ENCODE assay signal across 8 cellular contexts in genomic region chr3:48847053-48847585, GRCh38. TPM values are rescaled to one million over a fixed set of nuclear protein-coding genes. Genes with fewer than 3 reads are reported as not detected.
DNase-seq lines count a peak whose midpoint lies in the region; ATAC-seq, FAIRE-seq and TF ChIP-seq lines count a peak whose summit lies in the region.

No MANE protein-coding gene starts in this region.

- DNase-seq in CD8-positive, alpha-beta T cell, result peak; percentile 11 to 68 (median 49)
- DNase-seq in RCC 7860 (ENCODE audit: low spot score), result peak; percentile 78
- peak; percentile 82 for DNase-seq in activated effector memory CD4-positive, alpha-beta T cell treated with anti-CD3 and anti-CD28 coated beads, Interleukin-2, amount 50 U/mL, for 16 hours
- peak; percentile 76 for DNase-seq in fibroblast of the aortic adventitia (ENCODE audit: low read depth)
- peak; percentile 21 to 78 (median 52) for DNase-seq in naive thymus-derived CD8-positive, alpha-beta T cell
- peak; percentile 44 for DNase-seq in stimulated activated naive CD4-positive, alpha-beta T cell treated with Interleukin-2 at 50 U/mL for 16 hours (lab: John Stamatoyannopoulos, UW)

- no peak overlapping the region for H3K9ac ChIP-seq in HUES48 (ENCODE audit: low read depth, low read length)

- peak overlapping the region; percentile 40 for H3K27ac ChIP-seq in CD8-positive, alpha-beta T cell (ENCODE audit: low read depth, low read length)
- H3K27ac ChIP-seq in HUES48 (ENCODE audit: low read depth, low read length), result no peak overlapping the region

- no peaks in the 10 kb centered on the region for H3K27me3 ChIP-seq in CD8-positive, alpha-beta T cell (ENCODE audit: insufficient read depth, low read length)
- peaks cover 3% of the 10 kb centered on the region; the same call in 1 of the 2 replicates for H3K27me3 ChIP-seq in HUES48 (ENCODE audit: control insufficient read depth, insufficient read depth, low read length)

- peak; percentile 60 for FAIRE-seq in RCC 7860 (lab: Jason Lieb, UNC)

- peaks cover 26% of the 10 kb centered on the region for H3K4me1 ChIP-seq in CD8-positive, alpha-beta T cell (ENCODE audit: insufficient read depth, low read length)
- H3K4me1 ChIP-seq in HUES48 (ENCODE audit: control insufficient read depth, insufficient read depth, low read length), result no peaks in the 10 kb centered on the region

- POLR2A ChIA-PET in CD8-positive, alpha-beta T cell (lab: Charles Lee), result interaction anchor here (0.7 to 1.9 kb wide), 6 partner anchors 22 to 130 kb away, joined by 3 to 8 read pairs (median 3); partner anchors contain the start of genes ARIH2, IP6K2 and SLC25A20
- POLR2A ChIA-PET in naive thymus-derived CD8-positive, alpha-beta T cell (lab: Charles Lee), result interaction anchor here (0.6 to 3.7 kb wide), 12 partner anchors 9 to 493 kb away, joined by 3 to 15 read pairs (median 4); partner anchors contain the start of genes ARIH2, QRICH1, SLC25A20 and USP4

- peaks cover 33% of the 10 kb centered on the region for H3K4me1 Mint-ChIP-seq in CD8-positive, alpha-beta T cell (ENCODE audit: low read depth)
- peaks cover 12 to 37% (median 29%) of the 10 kb centered on the region in 4 donors for H3K4me1 Mint-ChIP-seq in naive thymus-derived CD8-positive, alpha-beta T cell

- H3K36me3 ChIP-seq in CD8-positive, alpha-beta T cell (ENCODE audit: insufficient read depth, low read length), result no peaks in the 10 kb centered on the region
- no peaks in the 10 kb centered on the region for H3K36me3 ChIP-seq in HUES48 (ENCODE audit: control insufficient read depth, insufficient read depth, low read length)

- CTCF ChIA-PET in CD8-positive, alpha-beta T cell (lab: Charles Lee), result interaction anchor here (1.1 to 1.3 kb wide), 4 partner anchors 14 to 111 kb away, joined by 3 to 5 read pairs (median 3); no protein-coding TSS in a partner anchor

- H3K9me3 Mint-ChIP-seq in CD8-positive, alpha-beta T cell, result no peaks in the 10 kb centered on the region
- no peaks in the 10 kb centered on the region for H3K9me3 Mint-ChIP-seq in naive thymus-derived CD8-positive, alpha-beta T cell

- TF ChIP-seq CTCF in CD8-positive, alpha-beta T cell (IDR thresholded peaks at IDR 0.05), result no peak
- TF ChIP-seq CTCF in fibroblast of the aortic adventitia (IDR thresholded peaks at IDR 0.05; ENCODE audit: insufficient read depth, low read length), result no peak

- peaks cover 6% of the 10 kb centered on the region for H3K36me3 Mint-ChIP-seq in CD8-positive, alpha-beta T cell
- H3K36me3 Mint-ChIP-seq in naive thymus-derived CD8-positive, alpha-beta T cell, result peaks cover 0 to 3% (median 0%) of the 10 kb centered on the region in 3 donors

- ATAC-seq in CD8-positive, alpha-beta T cell, result peak; percentile 57
- peak; percentile 44 for ATAC-seq in GM21390 (IDR thresholded peaks at IDR 0.05; ENCODE audit: unreplicated experiment)
- peak; percentile 59 to 61 for ATAC-seq in naive thymus-derived CD8-positive, alpha-beta T cell

- no peaks in the 10 kb centered on the region for H3K27me3 Mint-ChIP-seq in CD8-positive, alpha-beta T cell (ENCODE audit: low read depth)
- H3K27me3 Mint-ChIP-seq in naive thymus-derived CD8-positive, alpha-beta T cell, result no peaks in the 10 kb centered on the region

- intact Hi-C loops in CD8-positive, alpha-beta T cell (cut with DNase I, micrococcal nuclease), result loop anchor here (1.0 to 10.0 kb wide), 8 partner anchors 35 to 162 kb away; partner anchors contain the start of genes NCKIPSD (in 2 of the 2), ARIH2 (in 1 of the 2), IP6K2 (in 1 of the 2) and SLC25A20 (in 1 of the 2)

- peak overlapping the region; percentile 88 for H3K27ac Mint-ChIP-seq in CD8-positive, alpha-beta T cell
- H3K27ac Mint-ChIP-seq in naive thymus-derived CD8-positive, alpha-beta T cell, result peak overlapping the region; percentile 69 to 94 (median 89)

- peak overlapping the region; percentile 68 for H3K4me3 ChIP-seq in CD8-positive, alpha-beta T cell (ENCODE audit: low read depth, low read length)
- peak overlapping the region; percentile 69 for H3K4me3 ChIP-seq in HUES48 (ENCODE audit: low read depth, low read length)
- peak overlapping the region; percentile 85 for H3K4me3 ChIP-seq in fibroblast of the aortic adventitia (ENCODE audit: low read depth, low read length)

- H3K4me3 Mint-ChIP-seq in CD8-positive, alpha-beta T cell, result peak overlapping the region; percentile 86
- H3K4me3 Mint-ChIP-seq in naive thymus-derived CD8-positive, alpha-beta T cell, result peak overlapping the region; percentile 81 to 94 (median 89)

- H3K9me3 ChIP-seq in CD8-positive, alpha-beta T cell (ENCODE audit: low read length), result no peaks in the 10 kb centered on the region
- no peaks in the 10 kb centered on the region for H3K9me3 ChIP-seq in HUES48 (ENCODE audit: control insufficient read depth, insufficient read depth, low read length)

RNA-seq across cellular contexts. Expression of gene PRKAR2A, which starts 0.6 kb away (rescaled TPM):
- total RNA-seq in CD8-positive, alpha-beta T cell, result 10 to 100 TPM; 75.2 to 75.6 TPM
- 33.9 and 43.4 TPM in 2 replicates for total RNA-seq in fibroblast of the aortic adventitia (ENCODE audit: low replicate concordance)
- 10 to 100 TPM; 37.3 to 40.5 TPM for total RNA-seq in naive thymus-derived CD8-positive, alpha-beta T cell
- 10 to 100 TPM; 10.3 to 14.0 (median 11.0) TPM for polyA plus RNA-seq in naive thymus-derived CD8-positive, alpha-beta T cell

RNA-seq across cellular contexts. Expression of gene SLC25A20, which starts 51.6 kb away (rescaled TPM):
- under 1 TPM; 0.46 to 0.64 TPM for total RNA-seq in CD8-positive, alpha-beta T cell
- 17.7 and 20.9 TPM in 2 replicates for total RNA-seq in fibroblast of the aortic adventitia (ENCODE audit: low replicate concordance)
- 10 to 100 TPM; 10.5 to 12.5 TPM for total RNA-seq in naive thymus-derived CD8-positive, alpha-beta T cell
- polyA plus RNA-seq in naive thymus-derived CD8-positive, alpha-beta T cell, result 10 to 100 TPM; 13.7 to 44.6 (median 19.4) TPM

Comparison
In these comparisons a context has a peak if more than half of its experiments do, and no peak if none do; other contexts are left out.
1. RNA of gene SLC25A20, which starts 51.6 kb away (total RNA-seq): 17.7 to 20.9 TPM in fibroblast of the aortic adventitia and 10.5 to 12.5 TPM in naive thymus-derived CD8-positive, alpha-beta T cell; 0.46 to 0.64 TPM in CD8-positive, alpha-beta T cell; every median in the first group is over 4 times any median in the second.
2. Peak in every context shown above with its lines, with median percentiles within 50 percentile points of each other: ATAC-seq, DNase-seq and H3K4me3 ChIP-seq.